In genomic region chr3:135788978-135789377, GRCh38 we compare ENCODE assay signal across 22 cellular contexts.
"Had no signal": no experiment of that assay in that cellular context is flagged by ENCODE, and none has a peak within 500 bp of the region (broad histone marks: within the 10 kb centered on the region; RNA-seq: fewer than 3 reads in every experiment).

No MANE protein-coding gene starts in this region.

- H3K4me1 Mint-ChIP-seq: natural killer cell, neural progenitor cell had no signal

- H3K4me3 Mint-ChIP-seq: naive thymus-derived CD4-positive, alpha-beta T cell; natural killer cell; nephron; neural progenitor cell; stimulated activated naive B cell treated with anti-CD40 and anti-IgM and Interleukin-4, amounts not matched to agents 10 μg/mL and 1 μg/mL and 100 μg/mL, for 72 hours had no signal

- H3K27ac Mint-ChIP-seq: naive thymus-derived CD4-positive, alpha-beta T cell; natural killer cell; nephron; neural progenitor cell; progenitor cell of endocrine pancreas; stimulated activated naive B cell treated with anti-CD40 and anti-IgM and Interleukin-4, amounts not matched to agents 10 μg/mL and 1 μg/mL and 100 μg/mL, for 72 hours had no signal

- H3K27me3 Mint-ChIP-seq: progenitor cell of endocrine pancreas had no signal

- DNase-seq: naive thymus-derived CD4-positive, alpha-beta T cell; natural killer cell; occipital lobe; ovary; posterior cingulate gyrus; psoas muscle; right cardiac atrium; sigmoid colon; small intestine; stimulated activated CD4-positive, alpha-beta T cell treated with anti-CD3 and anti-CD28 coated beads, Interleukin-15, amount 100 ng/mL, for 24 hours; stimulated activated CD4-positive, alpha-beta T cell treated with anti-CD3 and anti-CD28 coated beads, Interleukin-2, amount 100 ng/mL, for 24 hours; stimulated activated CD4-positive, alpha-beta T cell treated with anti-CD3 and anti-CD28 coated beads, Interleukin-2, amount 100 ng/mL, for 48 hours; stimulated activated CD4-positive, alpha-beta T cell treated with anti-CD3 and anti-CD28 coated beads, Interleukin-4, amount 100 ng/mL, for 24 hours; stimulated activated naive B cell treated with anti-CD40 and anti-IgM and Interleukin-4, amounts not matched to agents 10 μg/mL and 1 μg/mL and 100 μg/mL, for 72 hours; stimulated activated naive CD4-positive, alpha-beta T cell treated with Interleukin-2 at 50 U/mL for 16 hours; stomach; thyroid gland; trophoblast cell; upper lobe of left lung had no signal

- H3K9me3 Mint-ChIP-seq: nephron had no signal

- H3K36me3 Mint-ChIP-seq: naive thymus-derived CD4-positive, alpha-beta T cell; natural killer cell; neural progenitor cell had no signal

- ATAC-seq: naive thymus-derived CD4-positive, alpha-beta T cell; psoas muscle; right cardiac atrium; stimulated activated naive B cell treated with anti-CD40 and anti-IgM and Interleukin-4, amounts not matched to agents 10 μg/mL and 1 μg/mL and 100 μg/mL, for 72 hours had no signal
